Comparison of ENCODE assay signal across 8 cellular contexts in genomic region chr20:49567421-49568256, GRCh38. TPM values are rescaled to one million over a fixed set of nuclear protein-coding genes. Genes with fewer than 3 reads are reported as not detected.
DNase-seq lines count a peak whose midpoint lies in the region; ATAC-seq and TF ChIP-seq lines count a peak whose summit lies in the region.

TSS of gene PTGIS (minus strand) at chr20:49568137. CDS start at chr20:49568116, 21 bp downstream.

- H3K9me3 Mint-ChIP-seq in Caco-2 (ENCODE audit: unreplicated experiment) (no peaks in the 10 kb centered on the region), WTC11 (no peaks in the 10 kb centered on the region), progenitor cell of endocrine pancreas (ENCODE audit: low read depth) (no peaks in the 10 kb centered on the region)

- POLR2A ChIA-PET in Caco-2 (lab: Charles Lee) (interaction anchor here (0.6 kb wide), 1 partner anchor 12 kb away, joined by 3 read pairs; no protein-coding TSS in a partner anchor), WTC11 (lab: Charles Lee) (interaction anchor here (1.0 kb wide), 1 partner anchor 326 kb away, joined by 3 read pairs; no protein-coding TSS in a partner anchor)

- ATAC-seq in WTC11 (peak; percentile 73), left cardiac atrium (peak; percentile 72 to 75), GM21529 (IDR thresholded peaks at IDR 0.05; ENCODE audit: unreplicated experiment) (no peak)

- H3K27me3 Mint-ChIP-seq in Caco-2 (ENCODE audit: insufficient read depth, unreplicated experiment) = no peaks in the 10 kb centered on the region
- H3K27me3 Mint-ChIP-seq in WTC11 (ENCODE audit: low read depth) = no peaks in the 10 kb centered on the region
- peaks cover 2% of the 10 kb centered on the region for H3K27me3 Mint-ChIP-seq in progenitor cell of endocrine pancreas

- CTCF ChIA-PET in Caco-2 (lab: Charles Lee) = interaction anchor here (0.6 to 1.7 kb wide), 2 partner anchors 36 to 41 kb away, joined by 5 to 7 read pairs; no protein-coding TSS in a partner anchor
- CTCF ChIA-PET in WTC11 (lab: Charles Lee) = interaction anchor here (0.6 to 2.5 kb wide), 8 partner anchors 12 to 233 kb away, joined by 3 to 32 read pairs (median 4); no protein-coding TSS in a partner anchor

- BruUV-seq in Caco-2 (replicated peaks; lab: Mats Ljungman, UMichigan) = no TSS peak

- H3K4me3 Mint-ChIP-seq in Caco-2 (ENCODE audit: unreplicated experiment) = peak within 1 kb of the TSS; percentile 7
- H3K4me3 Mint-ChIP-seq in WTC11 = peak within 1 kb of the TSS; percentile 83
- peak within 1 kb of the TSS; percentile 73 for H3K4me3 Mint-ChIP-seq in progenitor cell of endocrine pancreas (ENCODE audit: low read depth)

- H3K36me3 Mint-ChIP-seq in Caco-2 (ENCODE audit: insufficient read depth, unreplicated experiment) = no peaks in the 10 kb centered on the region
- H3K36me3 Mint-ChIP-seq in WTC11 = no peaks in the 10 kb centered on the region
- no peaks in the 10 kb centered on the region for H3K36me3 Mint-ChIP-seq in progenitor cell of endocrine pancreas (ENCODE audit: insufficient read depth)

- no peak for TF ChIP-seq POLR2A in spleen (IDR thresholded peaks at IDR 0.05)

- H3K27me3 ChIP-seq in Caco-2 (replicated peaks; ENCODE audit: control insufficient read depth, insufficient read depth, low read length) (no peaks in the 10 kb centered on the region), spleen (replicated peaks in 1 of 7) (peaks cover 0 to 81% (median 36%) of the 10 kb centered on the region in 7 donors)

- H3K4me1 ChIP-seq in Caco-2 = peaks cover 10% of the 10 kb centered on the region
- peaks cover 0 to 15% (median 6%) of the 10 kb centered on the region in 6 donors for H3K4me1 ChIP-seq in spleen

- DNase-seq in Caco-2 = peak; percentile 40
- peak; percentile 82 for DNase-seq in WTC11 (ENCODE audit: low spot score)
- peak; percentile 64 for DNase-seq in left cardiac atrium
- DNase-seq in progenitor cell of endocrine pancreas (ENCODE audit: low spot score, unreplicated experiment) = peak; percentile 49
- DNase-seq in spleen = no peak
- DNase-seq in LoVo (ENCODE audit: low spot score) = no peak
- no peak for DNase-seq in NCI-H1436 (lab: John Stamatoyannopoulos, UW)

- H3K4me1 Mint-ChIP-seq in Caco-2 (ENCODE audit: low read depth, unreplicated experiment) = peaks cover 24% of the 10 kb centered on the region
- peaks cover 48% of the 10 kb centered on the region for H3K4me1 Mint-ChIP-seq in WTC11
- H3K4me1 Mint-ChIP-seq in progenitor cell of endocrine pancreas (ENCODE audit: low read depth) = peaks cover 16% of the 10 kb centered on the region

- no peak within 1 kb of the TSS for H3K27ac ChIP-seq in spleen

- TF ChIP-seq CTCF in Caco-2 (IDR thresholded peaks at IDR 0.05; ENCODE audit: insufficient read depth in 1 of 2, low read depth in 1 of 2, low read length in 1 of 2, severe bottlenecking in 1 of 2, unreplicated experiment in 1 of 2) (no peak), WTC11 (IDR thresholded peaks at IDR 0.05) (no peak), progenitor cell of endocrine pancreas (IDR thresholded peaks at IDR 0.05; ENCODE audit: unreplicated experiment) (no peak), spleen (IDR thresholded peaks at IDR 0.05 in 8 of 11, conservative IDR thresholded peaks at IDR 0.05 in 3 of 11) (no peak)

- H3K27ac Mint-ChIP-seq in Caco-2 (ENCODE audit: unreplicated experiment) (no peak within 1 kb of the TSS), WTC11 (peak within 1 kb of the TSS; percentile 84), progenitor cell of endocrine pancreas (peak within 1 kb of the TSS; percentile 76)

- intact Hi-C loops in Caco-2 (cut with micrococcal nuclease; ENCODE audit: unreplicated experiment) (loop anchor here (2.0 kb wide), 1 partner anchor 15 kb away; no protein-coding TSS in a partner anchor), left cardiac atrium (cut with DNase I) (no loop called here), spleen (cut with DNase I; ENCODE audit: low total_unique reads) (no loop called here)

- H3K36me3 ChIP-seq in Caco-2 (ENCODE audit: control insufficient read depth, insufficient read depth, low read length) = no peaks in the 10 kb centered on the region
- H3K36me3 ChIP-seq in spleen = no peaks in the 10 kb centered on the region

- WGBS in spleen, 5 donors = 18 to 63% (median 21%) methylated on average over 16 to 65 of the region's 68 CpGs

- H3K9me3 ChIP-seq in Caco-2 = no peaks in the 10 kb centered on the region
- H3K9me3 ChIP-seq in spleen = no peaks in the 10 kb centered on the region

- H3K4me3 ChIP-seq in Caco-2 (ENCODE audit: low read depth, low read length) = peak within 1 kb of the TSS; percentile 29
- H3K4me3 ChIP-seq in spleen = peak within 1 kb of the TSS in 4 of 8 donors; percentile 3 to 50 (median 10)

TF ChIP-seq in WTC11, 78 proteins besides CTCF, POLR2A, EP300 and RAD21 (continues in another document):
- TF ChIP-seq ZNF232 (CRISPR knock-in tag; IDR thresholded peaks at IDR 0.05) = no peak
- no peak for TF ChIP-seq ZNF396 (CRISPR knock-in tag; IDR thresholded peaks at IDR 0.05; ENCODE audit: borderline replicate concordance)
- TF ChIP-seq TEAD4 (CRISPR knock-in tag; IDR thresholded peaks at IDR 0.05) = no peak
- TF ChIP-seq JUN (CRISPR knock-in tag; IDR thresholded peaks at IDR 0.05) = no peak
- TF ChIP-seq, protein P1, sequence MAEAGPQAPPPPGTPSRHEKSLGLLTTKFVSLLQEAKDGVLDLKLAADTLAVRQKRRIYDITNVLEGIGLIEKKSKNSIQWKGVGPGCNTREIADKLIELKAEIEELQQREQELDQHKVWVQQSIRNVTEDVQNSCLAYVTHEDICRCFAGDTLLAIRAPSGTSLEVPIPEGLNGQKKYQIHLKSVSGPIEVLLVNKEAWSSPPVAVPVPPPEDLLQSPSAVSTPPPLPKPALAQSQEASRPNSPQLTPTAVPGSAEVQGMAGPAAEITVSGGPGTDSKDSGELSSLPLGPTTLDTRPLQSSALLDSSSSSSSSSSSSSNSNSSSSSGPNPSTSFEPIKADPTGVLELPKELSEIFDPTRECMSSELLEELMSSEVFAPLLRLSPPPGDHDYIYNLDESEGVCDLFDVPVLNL (CRISPR knock-in tag; IDR thresholded peaks at IDR 0.05; ENCODE audit: borderline replicate concordance, low read depth) = no peak
- TF ChIP-seq CDX4 (CRISPR knock-in tag; IDR thresholded peaks at IDR 0.05; ENCODE audit: borderline replicate concordance) = no peak
- TF ChIP-seq ZNF138 (CRISPR knock-in tag; conservative IDR thresholded peaks at IDR 0.05) = no peak
- TF ChIP-seq ZNF416 (CRISPR knock-in tag; IDR thresholded peaks at IDR 0.05) = no peak
- TF ChIP-seq MAX (CRISPR knock-in tag; IDR thresholded peaks at IDR 0.05) = 0 out of 2 replicates have a peak, but pooled peaks have one; percentile 48
- TF ChIP-seq, protein P2, sequence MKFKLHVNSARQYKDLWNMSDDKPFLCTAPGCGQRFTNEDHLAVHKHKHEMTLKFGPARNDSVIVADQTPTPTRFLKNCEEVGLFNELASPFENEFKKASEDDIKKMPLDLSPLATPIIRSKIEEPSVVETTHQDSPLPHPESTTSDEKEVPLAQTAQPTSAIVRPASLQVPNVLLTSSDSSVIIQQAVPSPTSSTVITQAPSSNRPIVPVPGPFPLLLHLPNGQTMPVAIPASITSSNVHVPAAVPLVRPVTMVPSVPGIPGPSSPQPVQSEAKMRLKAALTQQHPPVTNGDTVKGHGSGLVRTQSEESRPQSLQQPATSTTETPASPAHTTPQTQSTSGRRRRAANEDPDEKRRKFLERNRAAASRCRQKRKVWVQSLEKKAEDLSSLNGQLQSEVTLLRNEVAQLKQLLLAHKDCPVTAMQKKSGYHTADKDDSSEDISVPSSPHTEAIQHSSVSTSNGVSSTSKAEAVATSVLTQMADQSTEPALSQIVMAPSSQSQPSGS (CRISPR knock-in tag; IDR thresholded peaks at IDR 0.05; ENCODE audit: borderline replicate concordance, low read depth) = no peak
- TF ChIP-seq ZMAT4 (CRISPR knock-in tag; IDR thresholded peaks at IDR 0.05) = no peak
- no peak for TF ChIP-seq NR1H2 (CRISPR knock-in tag; IDR thresholded peaks at IDR 0.05)

RNA-seq across cellular contexts. Expression of gene PTGIS, which starts in this region (rescaled TPM):
- total RNA-seq in Caco-2 (2022) = 1.9 and 2.7 TPM in 2 replicates
- 24.3 to 37.0 TPM (median 34.4 TPM) in 3 replicates for total RNA-seq in WTC11 (2021)
- total RNA-seq in left cardiac atrium = 100 to 1,000 TPM in 1 of 2 donors, 10 to 100 TPM in 1; 45.2 to 124 TPM
- total RNA-seq in progenitor cell of endocrine pancreas = 18.4 and 19.3 TPM in 2 replicates
- total RNA-seq in spleen = 1 to 10 TPM in 3 of 7 donors, under 1 TPM in 4; 0.34 to 1.6 (median 0.98) TPM
- polyA plus RNA-seq in spleen = 1 to 10 TPM in 1 of 3 donors, under 1 TPM in 2; 0.15 to 1.5 (median 0.86) TPM

Comparison
In these comparisons a context has a peak if more than half of its experiments do, and no peak if none do; other contexts are left out.
1. DNase-seq: peak in Caco-2 (2 of 2), WTC11 (single experiment), left cardiac atrium (single experiment) and progenitor cell of endocrine pancreas (single experiment); none in spleen (single experiment), LoVo (single experiment) and NCI-H1436 (single experiment).
2. H3K4me3 Mint-ChIP-seq: peak in every context shown above with its lines; median percentile 83 in WTC11; 73 in progenitor cell of endocrine pancreas; 7 in Caco-2.